In genomic region chr14:101738921-101739320, GRCh38 we compare ENCODE assay signal across 18 cellular contexts. TPM values are rescaled to one million over a fixed set of nuclear protein-coding genes. Genes with fewer than 3 reads are reported as not detected.
DNase-seq lines count a peak whose midpoint lies in the region; ATAC-seq and TF ChIP-seq lines count a peak whose summit lies in the region.
"Had no signal": no experiment of that assay in that cellular context is flagged by ENCODE, and none has a peak within 500 bp of the region (broad histone marks: within the 10 kb centered on the region; RNA-seq: fewer than 3 reads in every experiment).

No MANE protein-coding gene starts in this region.

- H3K4me1 Mint-ChIP-seq in brain, result peaks cover 9% of the 10 kb centered on the region

- H3K36me3 Mint-ChIP-seq in brain, result peaks cover 6% of the 10 kb centered on the region

- no peak overlapping the region for H3K27ac ChIP-seq in colonic mucosa
- peak overlapping the region; percentile 82 for H3K27ac ChIP-seq in neutrophil
- H3K27ac ChIP-seq in aorta (ENCODE audit: low read depth in 1 of 2, low read length in 2 of 2), result no peak overlapping the region
- H3K27ac ChIP-seq: C4-2B, GM23248, HL-60 had no signal

- H3K36me3 ChIP-seq in colonic mucosa (no peaks in the 10 kb centered on the region), neutrophil (no peaks in the 10 kb centered on the region), aorta (ENCODE audit: control insufficient read depth in 1 of 2, insufficient read depth in 2 of 2, low read length in 1 of 2) (no peaks in the 10 kb centered on the region)
- H3K36me3 ChIP-seq: BE2C had no signal

- in situ Hi-C loops in G401 (cut with HindIII; ENCODE audit: low sequenced_read_pairs), result no loop called here

- H3K4me3 Mint-ChIP-seq in brain, result peak overlapping the region in 1 of 5 experiments; percentile 30
- H3K4me3 Mint-ChIP-seq: CD4-positive, alpha-beta T cell had no signal

- H3K9me3 ChIP-seq in colonic mucosa (peaks cover 6% of the 10 kb centered on the region), neutrophil (no peaks in the 10 kb centered on the region), aorta (ENCODE audit: control insufficient read depth, low read length) (peaks cover 4% of the 10 kb centered on the region)
- H3K9me3 ChIP-seq: BE2C had no signal

- H3K27me3 Mint-ChIP-seq in brain, result peaks cover 20% of the 10 kb centered on the region
- H3K27me3 Mint-ChIP-seq: CD4-positive, alpha-beta T cell had no signal

- no peak overlapping the region for H3K9ac ChIP-seq in colonic mucosa (ENCODE audit: low read depth in 2 of 2, low read length in 2 of 2)
- H3K9ac ChIP-seq: GM23248 had no signal

- H3K27ac Mint-ChIP-seq in brain, result peak overlapping the region in 3 of 5 experiments; percentile 48 to 97 (median 94)
- H3K27ac Mint-ChIP-seq: CD4-positive, alpha-beta T cell had no signal

- intact Hi-C loops in colonic mucosa (cut with DNase I) (no loop called here), aorta (cut with DNase I) (no loop called here)

- H3K4me3 ChIP-seq in colonic mucosa (no peak overlapping the region), neutrophil (ENCODE audit: low read depth in 1 of 2, low read length in 1 of 2) (no peak overlapping the region), aorta (ENCODE audit: low read length in 2 of 2) (no peak overlapping the region)
- H3K4me3 ChIP-seq: GM23248, K562 had no signal

- H3K9me3 Mint-ChIP-seq in brain, result peaks cover 22 to 51% (median 39%) of the 10 kb centered on the region in 5 experiments

- ATAC-seq in aorta (ENCODE audit: low FRiP score), result no peak
- ATAC-seq: K562 had no signal

- H3K27me3 ChIP-seq in colonic mucosa (no peaks in the 10 kb centered on the region), neutrophil (no peaks in the 10 kb centered on the region), aorta (ENCODE audit: control insufficient read depth in 1 of 2, insufficient read depth in 2 of 2, low read length in 1 of 2) (no peaks in the 10 kb centered on the region)
- H3K27me3 ChIP-seq: BE2C had no signal

- H3K4me1 ChIP-seq in colonic mucosa, result no peaks in the 10 kb centered on the region
- H3K4me1 ChIP-seq in neutrophil (ENCODE audit: control insufficient read depth in 1 of 2, insufficient read depth in 1 of 2, low read depth in 1 of 2, low read length in 1 of 2), result peaks cover 27 to 34% of the 10 kb centered on the region in 2 experiments
- no peaks in the 10 kb centered on the region for H3K4me1 ChIP-seq in aorta (ENCODE audit: control insufficient read depth in 1 of 2, insufficient read depth in 2 of 2, low read length in 2 of 2)
- H3K4me1 ChIP-seq: BE2C, Caco-2 had no signal

- TF ChIP-seq CTCF in brain (conservative IDR thresholded peaks at IDR 0.05), result no peak
- no peak for TF ChIP-seq CTCF in colonic mucosa (IDR thresholded peaks at IDR 0.05)
- TF ChIP-seq CTCF in neutrophil (IDR thresholded peaks at IDR 0.05), result no peak

- peak; percentile 76 for DNase-seq in G401 (ENCODE audit: low spot score)
- DNase-seq in colonic mucosa, result peak; percentile 8
- no peak for DNase-seq in SHP77 treated with DMSO at 0.1 percent for 48 hours (lab: John Stamatoyannopoulos, UW)
- no peak for DNase-seq in aorta
- no peak for DNase-seq in GOT3 (lab: John Stamatoyannopoulos, UW)
- DNase-seq: ACHN; BE2C; Caco-2; CD4-positive, alpha-beta T cell; DMS79 treated with DMSO at 0.1 percent for 48 hours; GM23248; HCEC 1CT; IMR-90 had no signal

- 60 to 63% methylated on average over 3 of the region's 3 CpGs for WGBS in aorta, 2 donors

RNA-seq across cellular contexts. Expression of gene PPP2R5C, which starts 22.6 kb away (rescaled TPM):
- total RNA-seq in G401 (2014; rRNA removed; shearing (Covaris generic)), result 93.7 and 118 TPM in 2 replicates
- 69.9 TPM for polyA plus RNA-seq in brain (ENCODE audit: insufficient read depth, low read depth, low replicate concordance)
- 100 to 1,000 TPM; 146 to 153 TPM for total RNA-seq in colonic mucosa
- total RNA-seq in aorta, result 100 to 1,000 TPM; 128 to 155 TPM
- 100 to 1,000 TPM in 1 of 2 donors, 10 to 100 TPM in 1; 64.0 to 102 TPM for polyA plus RNA-seq in aorta

Comparison
In these comparisons a context has a peak if more than half of its experiments do, and no peak if none do; other contexts are left out.
1. DNase-seq: peak in G401 (single experiment) and colonic mucosa (single experiment); none in SHP77 treated with DMSO at 0.1 percent for 48 hours (single experiment), aorta (0 of 2) and GOT3 (single experiment).